Comparison of ENCODE assay signal across 1 cellular context in genomic region chr6:150418825-150419594, GRCh38.
TF ChIP-seq lines count a peak whose summit lies in the region.

No MANE protein-coding gene starts in this region.

TF ChIP-seq in HepG2, 621 proteins besides CTCF, POLR2A, EP300 and RAD21 (continued from another document and continues in another):
- TF ChIP-seq, protein P1, sequence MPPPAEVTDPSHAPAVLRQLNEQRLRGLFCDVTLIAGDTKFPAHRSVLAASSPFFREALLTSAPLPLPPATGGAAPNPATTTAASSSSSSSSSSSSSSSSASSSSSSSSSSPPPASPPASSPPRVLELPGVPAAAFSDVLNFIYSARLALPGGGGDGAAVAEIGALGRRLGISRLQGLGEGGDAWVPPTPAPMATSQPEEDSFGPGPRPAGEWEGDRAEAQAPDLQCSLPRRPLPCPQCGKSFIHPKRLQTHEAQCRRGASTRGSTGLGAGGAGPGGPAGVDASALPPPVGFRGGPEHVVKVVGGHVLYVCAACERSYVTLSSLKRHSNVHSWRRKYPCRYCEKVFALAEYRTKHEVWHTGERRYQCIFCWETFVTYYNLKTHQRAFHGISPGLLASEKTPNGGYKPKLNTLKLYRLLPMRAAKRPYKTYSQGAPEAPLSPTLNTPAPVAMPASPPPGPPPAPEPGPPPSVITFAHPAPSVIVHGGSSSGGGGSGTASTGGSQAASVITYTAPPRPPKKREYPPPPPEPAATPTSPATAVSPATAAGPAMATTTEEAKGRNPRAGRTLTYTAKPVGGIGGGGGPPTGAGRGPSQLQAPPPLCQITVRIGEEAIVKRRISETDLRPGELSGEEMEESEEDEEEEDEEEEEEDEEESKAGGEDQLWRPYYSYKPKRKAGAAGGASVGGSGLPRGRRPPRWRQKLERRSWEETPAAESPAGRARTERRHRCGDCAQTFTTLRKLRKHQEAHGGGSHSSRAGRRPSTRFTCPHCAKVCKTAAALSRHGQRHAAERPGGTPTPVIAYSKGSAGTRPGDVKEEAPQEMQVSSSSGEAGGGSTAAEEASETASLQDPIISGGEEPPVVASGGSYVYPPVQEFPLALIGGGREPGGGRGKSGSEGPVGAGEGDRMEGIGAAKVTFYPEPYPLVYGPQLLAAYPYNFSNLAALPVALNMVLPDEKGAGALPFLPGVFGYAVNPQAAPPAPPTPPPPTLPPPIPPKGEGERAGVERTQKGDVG (CRISPR knock-in tag; IDR thresholded peaks at IDR 0.05; ENCODE audit: borderline replicate concordance) = no peak
- TF ChIP-seq TBL1XR1 (IDR thresholded peaks at IDR 0.05; ENCODE audit: borderline replicate concordance, low read length, partially characterized antibody) (no peak), PHF5A (CRISPR knock-in tag; IDR thresholded peaks at IDR 0.05; ENCODE audit: low read depth, unreplicated experiment) (no peak), THYN1 (CRISPR knock-in tag; IDR thresholded peaks at IDR 0.05; ENCODE audit: borderline replicate concordance, low read depth) (no peak), ELF3 (CRISPR knock-in tag; IDR thresholded peaks at IDR 0.05) (0 out of 2 replicates have a peak, but pooled peaks have one; percentile 44), RNF2 (conservative IDR thresholded peaks at IDR 0.05; ENCODE audit: low read depth) (0 out of 2 replicates have a peak, but pooled peaks have one; percentile 43), ZNF143 (CRISPR knock-in tag; IDR thresholded peaks at IDR 0.05) (no peak), ZNF354B (CRISPR knock-in tag; IDR thresholded peaks at IDR 0.05) (no peak), SP4 (CRISPR knock-in tag; IDR thresholded peaks at IDR 0.05) (0 out of 2 replicates have a peak, but pooled peaks have one; percentile 24), NKX3-1 (CRISPR knock-in tag; IDR thresholded peaks at IDR 0.05) (peak; percentile 62; the same call in 1 of the 2 replicates), GTF3A (CRISPR knock-in tag; conservative IDR thresholded peaks at IDR 0.05) (no peak), ZNF704 (CRISPR knock-in tag; IDR thresholded peaks at IDR 0.05; ENCODE audit: borderline replicate concordance) (no peak), ZBTB8A (CRISPR knock-in tag; IDR thresholded peaks at IDR 0.05; ENCODE audit: borderline replicate concordance, low read depth) (no peak), MTERF4 (CRISPR knock-in tag; IDR thresholded peaks at IDR 0.05) (no peak), ZNF441 (CRISPR knock-in tag; IDR thresholded peaks at IDR 0.05; ENCODE audit: borderline replicate concordance) (no peak), WIZ (CRISPR knock-in tag; IDR thresholded peaks at IDR 0.05) (no peak), ZGPAT (CRISPR knock-in tag; IDR thresholded peaks at IDR 0.05) (no peak), ZNF552 (CRISPR knock-in tag; IDR thresholded peaks at IDR 0.05; ENCODE audit: borderline replicate concordance) (no peak), HMGXB3 (CRISPR knock-in tag; IDR thresholded peaks at IDR 0.05; ENCODE audit: borderline replicate concordance) (no peak), ZNF292 (CRISPR knock-in tag; IDR thresholded peaks at IDR 0.05; ENCODE audit: borderline replicate concordance, low read depth) (no peak), ZNF589 (CRISPR knock-in tag; conservative IDR thresholded peaks at IDR 0.05) (no peak), ZFP62 (CRISPR knock-in tag; IDR thresholded peaks at IDR 0.05) (no peak), HINFP (CRISPR knock-in tag; IDR thresholded peaks at IDR 0.05; ENCODE audit: low read depth) (peak; percentile 67; the same call in 1 of the 2 replicates), MNT (IDR thresholded peaks at IDR 0.05) (no peak)
- TF ChIP-seq, protein P2, sequence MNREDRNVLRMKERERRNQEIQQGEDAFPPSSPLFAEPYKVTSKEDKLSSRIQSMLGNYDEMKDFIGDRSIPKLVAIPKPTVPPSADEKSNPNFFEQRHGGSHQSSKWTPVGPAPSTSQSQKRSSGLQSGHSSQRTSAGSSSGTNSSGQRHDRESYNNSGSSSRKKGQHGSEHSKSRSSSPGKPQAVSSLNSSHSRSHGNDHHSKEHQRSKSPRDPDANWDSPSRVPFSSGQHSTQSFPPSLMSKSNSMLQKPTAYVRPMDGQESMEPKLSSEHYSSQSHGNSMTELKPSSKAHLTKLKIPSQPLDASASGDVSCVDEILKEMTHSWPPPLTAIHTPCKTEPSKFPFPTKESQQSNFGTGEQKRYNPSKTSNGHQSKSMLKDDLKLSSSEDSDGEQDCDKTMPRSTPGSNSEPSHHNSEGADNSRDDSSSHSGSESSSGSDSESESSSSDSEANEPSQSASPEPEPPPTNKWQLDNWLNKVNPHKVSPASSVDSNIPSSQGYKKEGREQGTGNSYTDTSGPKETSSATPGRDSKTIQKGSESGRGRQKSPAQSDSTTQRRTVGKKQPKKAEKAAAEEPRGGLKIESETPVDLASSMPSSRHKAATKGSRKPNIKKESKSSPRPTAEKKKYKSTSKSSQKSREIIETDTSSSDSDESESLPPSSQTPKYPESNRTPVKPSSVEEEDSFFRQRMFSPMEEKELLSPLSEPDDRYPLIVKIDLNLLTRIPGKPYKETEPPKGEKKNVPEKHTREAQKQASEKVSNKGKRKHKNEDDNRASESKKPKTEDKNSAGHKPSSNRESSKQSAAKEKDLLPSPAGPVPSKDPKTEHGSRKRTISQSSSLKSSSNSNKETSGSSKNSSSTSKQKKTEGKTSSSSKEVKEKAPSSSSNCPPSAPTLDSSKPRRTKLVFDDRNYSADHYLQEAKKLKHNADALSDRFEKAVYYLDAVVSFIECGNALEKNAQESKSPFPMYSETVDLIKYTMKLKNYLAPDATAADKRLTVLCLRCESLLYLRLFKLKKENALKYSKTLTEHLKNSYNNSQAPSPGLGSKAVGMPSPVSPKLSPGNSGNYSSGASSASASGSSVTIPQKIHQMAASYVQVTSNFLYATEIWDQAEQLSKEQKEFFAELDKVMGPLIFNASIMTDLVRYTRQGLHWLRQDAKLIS (CRISPR knock-in tag; IDR thresholded peaks at IDR 0.05) = no peak
- TF ChIP-seq, protein P3, sequence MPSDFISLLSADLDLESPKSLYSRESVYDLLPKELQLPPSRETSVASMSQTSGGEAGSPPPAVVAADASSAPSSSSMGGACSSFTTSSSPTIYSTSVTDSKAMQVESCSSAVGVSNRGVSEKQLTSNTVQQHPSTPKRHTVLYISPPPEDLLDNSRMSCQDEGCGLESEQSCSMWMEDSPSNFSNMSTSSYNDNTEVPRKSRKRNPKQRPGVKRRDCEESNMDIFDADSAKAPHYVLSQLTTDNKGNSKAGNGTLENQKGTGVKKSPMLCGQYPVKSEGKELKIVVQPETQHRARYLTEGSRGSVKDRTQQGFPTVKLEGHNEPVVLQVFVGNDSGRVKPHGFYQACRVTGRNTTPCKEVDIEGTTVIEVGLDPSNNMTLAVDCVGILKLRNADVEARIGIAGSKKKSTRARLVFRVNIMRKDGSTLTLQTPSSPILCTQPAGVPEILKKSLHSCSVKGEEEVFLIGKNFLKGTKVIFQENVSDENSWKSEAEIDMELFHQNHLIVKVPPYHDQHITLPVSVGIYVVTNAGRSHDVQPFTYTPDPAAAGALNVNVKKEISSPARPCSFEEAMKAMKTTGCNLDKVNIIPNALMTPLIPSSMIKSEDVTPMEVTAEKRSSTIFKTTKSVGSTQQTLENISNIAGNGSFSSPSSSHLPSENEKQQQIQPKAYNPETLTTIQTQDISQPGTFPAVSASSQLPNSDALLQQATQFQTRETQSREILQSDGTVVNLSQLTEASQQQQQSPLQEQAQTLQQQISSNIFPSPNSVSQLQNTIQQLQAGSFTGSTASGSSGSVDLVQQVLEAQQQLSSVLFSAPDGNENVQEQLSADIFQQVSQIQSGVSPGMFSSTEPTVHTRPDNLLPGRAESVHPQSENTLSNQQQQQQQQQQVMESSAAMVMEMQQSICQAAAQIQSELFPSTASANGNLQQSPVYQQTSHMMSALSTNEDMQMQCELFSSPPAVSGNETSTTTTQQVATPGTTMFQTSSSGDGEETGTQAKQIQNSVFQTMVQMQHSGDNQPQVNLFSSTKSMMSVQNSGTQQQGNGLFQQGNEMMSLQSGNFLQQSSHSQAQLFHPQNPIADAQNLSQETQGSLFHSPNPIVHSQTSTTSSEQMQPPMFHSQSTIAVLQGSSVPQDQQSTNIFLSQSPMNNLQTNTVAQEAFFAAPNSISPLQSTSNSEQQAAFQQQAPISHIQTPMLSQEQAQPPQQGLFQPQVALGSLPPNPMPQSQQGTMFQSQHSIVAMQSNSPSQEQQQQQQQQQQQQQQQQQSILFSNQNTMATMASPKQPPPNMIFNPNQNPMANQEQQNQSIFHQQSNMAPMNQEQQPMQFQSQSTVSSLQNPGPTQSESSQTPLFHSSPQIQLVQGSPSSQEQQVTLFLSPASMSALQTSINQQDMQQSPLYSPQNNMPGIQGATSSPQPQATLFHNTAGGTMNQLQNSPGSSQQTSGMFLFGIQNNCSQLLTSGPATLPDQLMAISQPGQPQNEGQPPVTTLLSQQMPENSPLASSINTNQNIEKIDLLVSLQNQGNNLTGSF (CRISPR knock-in tag; IDR thresholded peaks at IDR 0.05) = peak; percentile 78; the same call in 1 of the 2 replicates
